Comparison of ENCODE assay signal across 7 cellular contexts in the genomic region with DNA sequence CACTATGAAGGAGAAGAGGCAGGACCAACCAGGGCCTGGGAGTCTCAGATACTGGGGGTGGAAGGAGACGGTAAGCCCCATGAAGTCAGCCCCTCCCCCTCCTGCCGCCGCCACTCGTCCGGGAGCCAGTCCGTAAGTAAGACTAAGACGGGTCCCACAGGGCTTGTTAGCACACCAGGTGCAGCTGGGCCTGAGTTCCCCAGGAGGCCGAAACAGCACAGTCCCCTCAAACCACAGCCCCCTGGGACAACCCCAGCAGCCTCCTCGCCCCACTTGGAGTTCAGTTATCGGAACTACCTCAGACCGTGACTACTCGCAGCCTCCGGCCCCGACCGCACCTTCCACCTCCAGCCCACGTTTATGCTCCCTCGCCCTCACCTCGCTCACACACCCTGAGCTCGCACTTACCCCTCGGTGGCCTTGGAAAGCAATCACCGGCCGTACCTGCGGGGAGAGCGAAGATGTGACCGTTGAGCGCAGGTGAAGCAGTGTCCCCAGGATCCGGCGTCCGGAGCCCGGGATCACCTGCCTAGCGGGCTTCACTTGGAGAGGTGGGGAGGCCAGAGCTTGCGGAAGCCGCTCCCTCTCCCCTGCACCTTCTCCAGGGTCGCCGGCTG. TPM values are rescaled to one million over a fixed set of nuclear protein-coding genes. Genes with fewer than 3 reads are reported as not detected.
DNase-seq lines count a peak whose midpoint lies in the region; ATAC-seq, FAIRE-seq and TF ChIP-seq lines count a peak whose summit lies in the region.

No MANE protein-coding gene starts in this region.

- peaks cover 16% of the 10 kb centered on the region; the same call in 1 of the 2 replicates for H3F3A ChIP-seq in MM.1S (ENCODE audit: insufficient read depth, low read length)

- H3K79me2 ChIP-seq in MM.1S (ENCODE audit: low read length), result no peaks in the 10 kb centered on the region

- peaks cover 28% of the 10 kb centered on the region for H3K27me3 ChIP-seq in MM.1S (replicated peaks; ENCODE audit: insufficient read depth, low read length)

- intact Hi-C loops in kidney (cut with DNase I), result no loop called here

- TF ChIP-seq CTCF in MM.1S (IDR thresholded peaks at IDR 0.05; ENCODE audit: low read length), result no peak
- no peak for TF ChIP-seq CTCF in astrocyte of the cerebellum (IDR thresholded peaks at IDR 0.05; ENCODE audit: low read depth, low read length, missing control alignments)
- TF ChIP-seq CTCF in kidney (IDR thresholded peaks at IDR 0.05; ENCODE audit: borderline replicate concordance, extremely low read depth, insufficient read depth), result no peak

- no peaks in the 10 kb centered on the region for H3K9me2 ChIP-seq in MM.1S (replicated peaks; ENCODE audit: insufficient read depth, low read length)

- H3K27ac ChIP-seq in MM.1S (ENCODE audit: low read length), result no peak overlapping the region
- peak overlapping the region; percentile 56 to 63 for H3K27ac ChIP-seq in kidney (ENCODE audit: low read depth in 2 of 2, low read length in 2 of 2)

- H3K4me3 ChIP-seq in MM.1S (ENCODE audit: low read length), result peak overlapping the region; percentile 60; the same call in 1 of the 2 replicates
- H3K4me3 ChIP-seq in astrocyte of the cerebellum (ENCODE audit: low read depth, low read length), result peak overlapping the region; percentile 52
- peak overlapping the region; percentile 75 to 88 for H3K4me3 ChIP-seq in kidney (ENCODE audit: low read length in 2 of 2)

- in situ Hi-C loops in astrocyte of the cerebellum (cut with HindIII; ENCODE audit: low sequenced_read_pairs), result no loop called here

- ATAC-seq in GM18508 (IDR thresholded peaks at IDR 0.05; ENCODE audit: insufficient read depth, unreplicated experiment), result peak; percentile 54
- peak; percentile 65 for ATAC-seq in GM21786 (IDR thresholded peaks at IDR 0.05; ENCODE audit: unreplicated experiment)
- peak; percentile 11 for ATAC-seq in stimulated activated naive CD8-positive, alpha-beta T cell treated with anti-CD3 and anti-CD28 coated beads, Interleukin-15, Interleukin-2, amounts not matched to agents 100 U/mL and 50 U/mL, for 24 hours

- FAIRE-seq in kidney (lab: Jason Lieb, UNC), result no peak

- H3K9me3 ChIP-seq in MM.1S (replicated peaks; ENCODE audit: insufficient read depth, low read length), result no peaks in the 10 kb centered on the region
- H3K9me3 ChIP-seq in kidney (ENCODE audit: control insufficient read depth in 1 of 2, low read length in 2 of 2), result no peaks in the 10 kb centered on the region

- DNase-seq in MM.1S, result no peak
- DNase-seq in astrocyte of the cerebellum (ENCODE audit: low read depth), result no peak
- peak; percentile 79 for DNase-seq in kidney
- peak; percentile 59 for DNase-seq in stimulated activated naive CD8-positive, alpha-beta T cell treated with anti-CD3 and anti-CD28 coated beads, Interleukin-15, Interleukin-2, amounts not matched to agents 100 U/mL and 50 U/mL, for 24 hours
- DNase-seq in superior temporal gyrus (ENCODE audit: extremely low spot score), result no peak

- peaks cover 3% of the 10 kb centered on the region; the same call in 1 of the 2 replicates for H3K4me1 ChIP-seq in MM.1S (ENCODE audit: low read length)
- H3K4me1 ChIP-seq in kidney (ENCODE audit: control insufficient read depth in 1 of 2, insufficient read depth in 1 of 2, low read depth in 1 of 2, low read length in 2 of 2), result peaks cover 0 to 5% of the 10 kb centered on the region in 2 donors

- peak overlapping the region; percentile 100; the same call in 1 of the 2 replicates for H3K4me2 ChIP-seq in MM.1S (ENCODE audit: low read depth, low read length)

- no peaks in the 10 kb centered on the region; the same call in 1 of the 2 replicates for H4K20me1 ChIP-seq in MM.1S (ENCODE audit: insufficient read depth, low read length)

- no peak overlapping the region for H2AFZ ChIP-seq in MM.1S (ENCODE audit: low read length)

- H3K36me3 ChIP-seq in MM.1S (replicated peaks; ENCODE audit: insufficient read depth, low read length) (peaks cover 9% of the 10 kb centered on the region), kidney (ENCODE audit: control insufficient read depth in 1 of 2, insufficient read depth in 2 of 2, low read length in 2 of 2) (peaks cover 15 to 20% of the 10 kb centered on the region in 2 donors)

- no peak overlapping the region for H3K9ac ChIP-seq in MM.1S (ENCODE audit: low read length)
- H3K9ac ChIP-seq in kidney (ENCODE audit: low read length in 2 of 2), result peak overlapping the region; percentile 55 to 79

RNA-seq across cellular contexts. Expression of a gene that starts 0.6 kb away (rescaled TPM):
- 2.5 TPM for total RNA-seq in kidney
- polyA plus RNA-seq in kidney (ENCODE audit: insufficient read depth, low read depth, low replicate concordance), result 2.7 TPM

RNA-seq across cellular contexts. Expression of a gene that starts 15.9 kb away (rescaled TPM):
- 788 TPM for total RNA-seq in kidney
- polyA plus RNA-seq in kidney (ENCODE audit: insufficient read depth, low read depth, low replicate concordance), result 2,452 TPM

RNA-seq across cellular contexts. Expression of a gene that starts 23.8 kb away (rescaled TPM):
- 0.13 TPM for total RNA-seq in kidney
- polyA plus RNA-seq in kidney (ENCODE audit: insufficient read depth, low read depth, low replicate concordance), result 0.47 TPM

RNA-seq across cellular contexts. Expression of a gene that starts 24.2 kb away (rescaled TPM):
- total RNA-seq in kidney, result 10.2 TPM
- polyA plus RNA-seq in kidney (ENCODE audit: insufficient read depth, low read depth, low replicate concordance), result 7.7 TPM

RNA-seq across cellular contexts. Expression of a gene that starts 30.0 kb away (rescaled TPM):
- total RNA-seq in kidney, result 404 TPM
- 414 TPM for polyA plus RNA-seq in kidney (ENCODE audit: insufficient read depth, low read depth, low replicate concordance)

Comparison
In these comparisons a context has a peak if more than half of its experiments do, and no peak if none do; other contexts are left out.
1. ATAC-seq: peak in every context shown above with its lines; median percentile 65 in GM21786; 54 in GM18508; 11 in stimulated activated naive CD8-positive, alpha-beta T cell treated with anti-CD3 and anti-CD28 coated beads, Interleukin-15, Interleukin-2, amounts not matched to agents 100 U/mL and 50 U/mL, for 24 hours.
2. DNase-seq: peak in kidney (single experiment) and stimulated activated naive CD8-positive, alpha-beta T cell treated with anti-CD3 and anti-CD28 coated beads, Interleukin-15, Interleukin-2, amounts not matched to agents 100 U/mL and 50 U/mL, for 24 hours (single experiment); none in MM.1S (single experiment), astrocyte of the cerebellum (single experiment) and superior temporal gyrus (single experiment).
3. Peak in every context shown above with its lines, with median percentiles within 50 percentile points of each other: H3K4me3 ChIP-seq.